8 cellular contexts compared by ENCODE assay signal in genomic region chr14:103177376-103177775, GRCh38.
"Had no signal": no experiment of that assay in that cellular context is flagged by ENCODE, and none has a peak within 500 bp of the region (broad histone marks: within the 10 kb centered on the region; RNA-seq: fewer than 3 reads in every experiment).

No MANE protein-coding gene starts in this region.

- ATAC-seq: K562 had no signal

- H3K9ac ChIP-seq: GM23248 had no signal

- DNase-seq: GM23248, GOT3, H9, HCEC 1CT, HFFc6, IMR-90, KG1 had no signal

- H2AFZ ChIP-seq: GM23248 had no signal

- H3K4me3 ChIP-seq: GM23248, K562 had no signal

- H3K27ac ChIP-seq: GM23248 had no signal
